ENCODE assay signal across 15 cellular contexts in the genomic region with DNA sequence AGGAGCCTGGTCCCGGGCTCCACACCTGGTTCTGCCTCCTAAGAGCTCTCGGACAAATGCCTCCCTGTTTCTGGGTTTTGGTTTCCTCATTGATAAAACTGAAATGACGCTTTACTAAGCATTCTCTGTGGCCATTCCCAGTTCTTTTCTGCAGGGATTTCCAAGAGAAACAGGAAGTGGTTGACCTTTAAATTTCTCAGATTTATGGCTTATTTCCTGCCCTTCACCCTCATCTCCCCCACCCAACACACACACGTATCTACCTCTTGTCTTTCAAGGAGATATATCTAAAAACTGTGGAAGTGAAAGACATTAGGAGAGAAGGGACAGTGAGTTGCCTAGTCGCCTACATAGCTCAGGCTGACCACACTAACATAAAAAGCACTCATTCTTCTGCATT. TPM values are rescaled to one million over a fixed set of nuclear protein-coding genes. Genes with fewer than 3 reads are reported as not detected.
"Had no signal": no experiment of that assay in that cellular context is flagged by ENCODE, and none has a peak within 500 bp of the region (broad histone marks: within the 10 kb centered on the region; RNA-seq: fewer than 3 reads in every experiment).

No MANE protein-coding gene starts in this region.

- H3K27me3 ChIP-seq: dorsolateral prefrontal cortex, gastroesophageal sphincter, right lobe of liver, testis had no signal

- H3K27ac ChIP-seq: gastroesophageal sphincter, neutrophil, testis had no signal

- ATAC-seq: activated CD4-positive, CD25-positive, alpha-beta regulatory T cell treated with anti-CD3 and anti-CD28 coated beads, Interleukin-2, amount 50 U/mL, for 24 hours; gastroesophageal sphincter; stimulated activated naive CD8-positive, alpha-beta T cell treated with anti-CD3 and anti-CD28 coated beads, Interleukin-15, amount 100 ng/mL, for 72 hours had no signal

- H3K4me3 ChIP-seq: gastroesophageal sphincter, prostate gland, right lobe of liver, testis had no signal

- FAIRE-seq: keratinocyte had no signal

- H3K4me1 ChIP-seq: prostate gland, right lobe of liver, testis had no signal

- DNase-seq: activated naive CD4-positive, alpha-beta T cell treated with anti-CD3 and anti-CD28 coated beads, Interleukin-2, amount 50 U/mL, for 16 hours; activated T-cell treated with anti-CD3 and anti-CD28 coated beads, Interleukin-2, amount 50 U/mL, for 1 hour; dorsolateral prefrontal cortex; midbrain; naive B cell; right lobe of liver; stimulated activated CD4-positive, alpha-beta T cell treated with anti-CD3 and anti-CD28 coated beads, Interleukin-4, amount 100 ng/mL, for 1 hour; stimulated activated naive CD8-positive, alpha-beta T cell treated with anti-CD3 and anti-CD28 coated beads, Interleukin-15, amount 100 ng/mL, for 72 hours; SW 1271; testis had no signal

- H3K9me3 ChIP-seq: gastroesophageal sphincter, neutrophil, prostate gland, right lobe of liver, testis had no signal

- H3K36me3 ChIP-seq: gastroesophageal sphincter, neutrophil, prostate gland, right lobe of liver had no signal

RNA-seq across cellular contexts. Expression of gene PIEZO2, which starts 53.0 kb away (rescaled TPM):
- polyA plus RNA-seq: keratinocyte had no signal
